In genomic region chr16:75429621-75430403, GRCh38 we compare ENCODE assay signal across 29 cellular contexts. TPM values are rescaled to one million over a fixed set of nuclear protein-coding genes. Genes with fewer than 3 reads are reported as not detected.
DNase-seq lines count a peak whose midpoint lies in the region; ATAC-seq, FAIRE-seq and TF ChIP-seq lines count a peak whose summit lies in the region.
"Had no signal": no experiment of that assay in that cellular context is flagged by ENCODE, and none has a peak within 500 bp of the region (broad histone marks: within the 10 kb centered on the region; RNA-seq: fewer than 3 reads in every experiment).

No MANE protein-coding gene starts in this region.

- H3K27ac ChIP-seq in IMR-90 (ENCODE audit: insufficient read depth, low read length) (no peak overlapping the region), trophoblast cell (ENCODE audit: low read depth, low read length) (no peak overlapping the region), uterus (no peak overlapping the region)
- H3K27ac ChIP-seq: right atrium auricular region, SJCRH30, suprapubic skin had no signal

- H2BK5ac ChIP-seq in IMR-90 (ENCODE audit: low read depth, low read length, poor library complexity, severe bottlenecking) (no peak overlapping the region), trophoblast cell (ENCODE audit: low read depth, low read length, poor library complexity) (no peak overlapping the region)

- H3K27me3 Mint-ChIP-seq in activated naive CD4-positive, alpha-beta T cell treated with anti-CD3 and anti-CD28 coated beads, Interleukin-2, amount 50 U/mL, for 24 hours: no peaks in the 10 kb centered on the region
- no peaks in the 10 kb centered on the region for H3K27me3 Mint-ChIP-seq in activated naive CD4-positive, alpha-beta T cell treated with anti-CD3 and anti-CD28 coated beads for 36 hours (ENCODE audit: low read depth)
- H3K27me3 Mint-ChIP-seq in activated T-helper 2 cell treated with anti-CD3 and anti-CD28 coated beads, Interferon-gamma antibody, Interleukin-2, Interleukin-4, amounts not matched to agents 10 μg/mL and 5 μg/mL and 100 μg/mL, durations not matched to agents 14 hours and 24 hours and 36 hours (ENCODE audit: low read depth): no peaks in the 10 kb centered on the region
- H3K27me3 Mint-ChIP-seq: activated CD4-positive, alpha-beta memory T cell treated with anti-CD3 and anti-CD28 coated beads for 36 hours; activated T-helper 17 cell treated with anti-CD3 and anti-CD28 coated beads, Interleukin-2, amount 50 U/mL, for 72 hours; effector memory CD8-positive, alpha-beta T cell had no signal

- intact Hi-C loops in activated naive CD4-positive, alpha-beta T cell treated with anti-CD3 and anti-CD28 coated beads for 36 hours (cut with micrococcal nuclease): loop anchor here (10.0 kb wide), 1 partner anchor 1135 kb away; the partner anchor contains the start of gene PSMD7
- intact Hi-C loops in IMR-90 (cut with micrococcal nuclease): no loop called here
- intact Hi-C loops in activated T-helper 2 cell treated with anti-CD3 and anti-CD28 coated beads, Interferon-gamma antibody, Interleukin-2, Interleukin-4, amounts not matched to agents 10 μg/mL and 5 μg/mL and 100 μg/mL, durations not matched to agents 14 hours and 24 hours and 36 hours (cut with micrococcal nuclease): loop anchor here (10.0 kb wide), 2 partner anchors 725 to 765 kb away; partner anchors contain the start of genes MLKL and RFWD3
- intact Hi-C loops in uterus (cut with DNase I; ENCODE audit: low total_unique reads): no loop called here

- 0 out of 2 replicates have a peak, but pooled peaks cover 3% of the 10 kb centered on the region for H4K20me1 ChIP-seq in IMR-90 (ENCODE audit: insufficient read depth, low read length)

- peaks cover 10% of the 10 kb centered on the region for H3K79me2 ChIP-seq in trophoblast cell (ENCODE audit: control insufficient read depth, insufficient read depth, low read length, poor library complexity)

- no peak overlapping the region for H3K9ac ChIP-seq in IMR-90 (ENCODE audit: low read depth, low read length)
- H3K9ac ChIP-seq in trophoblast cell (ENCODE audit: low read length): no peak overlapping the region

- H3K4me2 ChIP-seq in IMR-90 (ENCODE audit: low read depth, low read length): no peak overlapping the region
- no peak overlapping the region for H3K4me2 ChIP-seq in trophoblast cell (ENCODE audit: low read length)
- H3K4me2 ChIP-seq: smooth muscle cell had no signal

- H3K27me3 ChIP-seq in IMR-90 (ENCODE audit: control insufficient read depth, insufficient read depth, low read length): no peaks in the 10 kb centered on the region
- no peaks in the 10 kb centered on the region for H3K27me3 ChIP-seq in trophoblast cell (ENCODE audit: insufficient read depth, low read length)
- no peaks in the 10 kb centered on the region for H3K27me3 ChIP-seq in uterus
- H3K27me3 ChIP-seq: right atrium auricular region, SJCRH30, suprapubic skin had no signal

- BruUV-seq in IMR-90 (replicated peaks; lab: Mats Ljungman, UMichigan): no TSS peak

- POLR2A ChIA-PET in IMR-90 (lab: Charles Lee; ENCODE audit: unreplicated experiment): no interaction called here

- H4K91ac ChIP-seq in IMR-90 (ENCODE audit: insufficient read depth, low read depth, low read length): no peak overlapping the region
- H4K91ac ChIP-seq in trophoblast cell (ENCODE audit: low read depth, low read length): no peak overlapping the region

- H3K36me3 Mint-ChIP-seq in activated naive CD4-positive, alpha-beta T cell treated with anti-CD3 and anti-CD28 coated beads, Interleukin-2, amount 50 U/mL, for 24 hours: peaks cover 7% of the 10 kb centered on the region
- H3K36me3 Mint-ChIP-seq in activated naive CD4-positive, alpha-beta T cell treated with anti-CD3 and anti-CD28 coated beads for 36 hours (ENCODE audit: low read depth): peaks cover 13% of the 10 kb centered on the region
- H3K36me3 Mint-ChIP-seq in activated T-helper 2 cell treated with anti-CD3 and anti-CD28 coated beads, Interferon-gamma antibody, Interleukin-2, Interleukin-4, amounts not matched to agents 10 μg/mL and 5 μg/mL and 100 μg/mL, durations not matched to agents 14 hours and 24 hours and 36 hours (ENCODE audit: low read depth): peaks cover 10% of the 10 kb centered on the region

- H3K4me1 ChIP-seq in IMR-90 (ENCODE audit: control insufficient read depth, insufficient read depth, low read length): no peaks in the 10 kb centered on the region
- H3K4me1 ChIP-seq in trophoblast cell (ENCODE audit: control insufficient read depth in 1 of 2, insufficient read depth in 2 of 2, low read length in 2 of 2): no peaks in the 10 kb centered on the region
- H3K4me1 ChIP-seq in uterus: no peaks in the 10 kb centered on the region
- H3K4me1 ChIP-seq: SJCRH30 had no signal

- no peak for TF ChIP-seq POLR2A in IMR-90 (IDR thresholded peaks at IDR 0.05; ENCODE audit: low read depth, low read length)
- TF ChIP-seq POLR2A in uterus (IDR thresholded peaks at IDR 0.05): no peak

- H3K9me3 Mint-ChIP-seq in activated naive CD4-positive, alpha-beta T cell treated with anti-CD3 and anti-CD28 coated beads, Interleukin-2, amount 50 U/mL, for 24 hours: no peaks in the 10 kb centered on the region
- H3K9me3 Mint-ChIP-seq in activated naive CD4-positive, alpha-beta T cell treated with anti-CD3 and anti-CD28 coated beads for 36 hours: no peaks in the 10 kb centered on the region
- H3K9me3 Mint-ChIP-seq in activated T-helper 2 cell treated with anti-CD3 and anti-CD28 coated beads, Interferon-gamma antibody, Interleukin-2, Interleukin-4, amounts not matched to agents 10 μg/mL and 5 μg/mL and 100 μg/mL, durations not matched to agents 14 hours and 24 hours and 36 hours: no peaks in the 10 kb centered on the region
- H3K9me3 Mint-ChIP-seq: activated CD4-positive, alpha-beta memory T cell treated with anti-CD3 and anti-CD28 coated beads for 36 hours; activated T-helper 17 cell treated with anti-CD3 and anti-CD28 coated beads, Interleukin-2, amount 50 U/mL, for 72 hours; effector memory CD8-positive, alpha-beta T cell had no signal

- H3K9me1 ChIP-seq in IMR-90 (ENCODE audit: insufficient read depth, low read length): no peaks in the 10 kb centered on the region

- H3K4ac ChIP-seq in IMR-90 (ENCODE audit: low read depth, low read length) (no peak overlapping the region), trophoblast cell (ENCODE audit: low read depth, low read length) (peak overlapping the region; percentile 89)

- H3K79me1 ChIP-seq in IMR-90 (ENCODE audit: low read depth in 1 of 2, low read length in 2 of 2) (peaks cover 12 to 52% of the 10 kb centered on the region in 2 experiments), trophoblast cell (ENCODE audit: low read length) (peaks cover 12% of the 10 kb centered on the region)

- H3K4me3 ChIP-seq in IMR-90 (ENCODE audit: insufficient read depth, low read depth, low read length) (no peak overlapping the region), trophoblast cell (ENCODE audit: low read depth, low read length) (no peak overlapping the region), uterus (no peak overlapping the region)
- H3K4me3 ChIP-seq: right atrium auricular region, SJCRH30, smooth muscle cell, suprapubic skin had no signal

- H4K8ac ChIP-seq in IMR-90 (ENCODE audit: low read depth in 2 of 2, low read length in 2 of 2): no peak overlapping the region
- no peak overlapping the region for H4K8ac ChIP-seq in trophoblast cell (ENCODE audit: low read depth, low read length)

- H2AK5ac ChIP-seq in IMR-90 (ENCODE audit: low read depth, low read length): no peak overlapping the region
- no peak overlapping the region for H2AK5ac ChIP-seq in trophoblast cell (ENCODE audit: low read length)

- no peaks in the 10 kb centered on the region for H3K9me3 ChIP-seq in IMR-90 (ENCODE audit: control insufficient read depth, insufficient read depth, low read length)
- H3K9me3 ChIP-seq in trophoblast cell (ENCODE audit: insufficient read depth, low read depth, low read length): no peaks in the 10 kb centered on the region
- H3K9me3 ChIP-seq in uterus: no peaks in the 10 kb centered on the region
- H3K9me3 ChIP-seq: right atrium auricular region, SJCRH30, suprapubic skin had no signal

- no peak overlapping the region for H2AK9ac ChIP-seq in IMR-90 (replicated peaks; ENCODE audit: low read depth, low read length, poor library complexity)

- H3K23ac ChIP-seq in IMR-90 (ENCODE audit: low read depth, low read length): no peak overlapping the region
- H3K23ac ChIP-seq in trophoblast cell (ENCODE audit: low read length): no peak overlapping the region

- H2BK120ac ChIP-seq in IMR-90 (ENCODE audit: low read depth, low read length): no peak overlapping the region
- H2BK120ac ChIP-seq in trophoblast cell (ENCODE audit: insufficient read depth, low read length, poor library complexity): no peak overlapping the region

- no peak overlapping the region for H4K5ac ChIP-seq in IMR-90 (ENCODE audit: low read depth, low read length)

- H3K18ac ChIP-seq in IMR-90 (ENCODE audit: low read depth, low read length): no peak overlapping the region
- H3K18ac ChIP-seq in trophoblast cell (ENCODE audit: low read length): no peak overlapping the region

- H3K27ac Mint-ChIP-seq in activated naive CD4-positive, alpha-beta T cell treated with anti-CD3 and anti-CD28 coated beads, Interleukin-2, amount 50 U/mL, for 24 hours: no peak overlapping the region
- no peak overlapping the region for H3K27ac Mint-ChIP-seq in activated naive CD4-positive, alpha-beta T cell treated with anti-CD3 and anti-CD28 coated beads for 36 hours
- no peak overlapping the region for H3K27ac Mint-ChIP-seq in activated T-helper 2 cell treated with anti-CD3 and anti-CD28 coated beads, Interferon-gamma antibody, Interleukin-2, Interleukin-4, amounts not matched to agents 10 μg/mL and 5 μg/mL and 100 μg/mL, durations not matched to agents 14 hours and 24 hours and 36 hours
- H3K27ac Mint-ChIP-seq: activated CD4-positive, alpha-beta memory T cell treated with anti-CD3 and anti-CD28 coated beads for 36 hours; activated T-helper 17 cell treated with anti-CD3 and anti-CD28 coated beads, Interleukin-2, amount 50 U/mL, for 72 hours had no signal

- no peak overlapping the region for H2BK12ac ChIP-seq in trophoblast cell (ENCODE audit: low read length)

- H3K4me1 Mint-ChIP-seq in activated naive CD4-positive, alpha-beta T cell treated with anti-CD3 and anti-CD28 coated beads, Interleukin-2, amount 50 U/mL, for 24 hours: peaks cover 68% of the 10 kb centered on the region
- H3K4me1 Mint-ChIP-seq in activated naive CD4-positive, alpha-beta T cell treated with anti-CD3 and anti-CD28 coated beads for 36 hours (ENCODE audit: low read depth): peaks cover 47% of the 10 kb centered on the region
- peaks cover 23% of the 10 kb centered on the region for H3K4me1 Mint-ChIP-seq in activated T-helper 2 cell treated with anti-CD3 and anti-CD28 coated beads, Interferon-gamma antibody, Interleukin-2, Interleukin-4, amounts not matched to agents 10 μg/mL and 5 μg/mL and 100 μg/mL, durations not matched to agents 14 hours and 24 hours and 36 hours (ENCODE audit: low read depth)

- no peak overlapping the region for H3K56ac ChIP-seq in IMR-90 (ENCODE audit: extremely low read depth, insufficient read depth, low read length)

- WGBS in IMR-90 (ENCODE audit: extremely low coverage in 2 of 2, insufficient read length in 1 of 2), 2 experiments: 97% methylated on average over 5 of the region's 11 CpGs; no CpG with 5 or more reads in 1 of the 2 experiments
- WGBS in trophoblast cell (ENCODE audit: extremely low coverage, insufficient coverage, insufficient read length): 100% methylated on average over 2 of the region's 11 CpGs

- ATAC-seq in IMR-90 (ENCODE audit: low read depth): no peak
- ATAC-seq: activated T-helper 17 cell treated with anti-CD3 and anti-CD28 coated beads, Interleukin-2, amount 50 U/mL, for 72 hours; effector memory CD8-positive, alpha-beta T cell had no signal

- CTCF ChIA-PET in activated naive CD4-positive, alpha-beta T cell treated with anti-CD3 and anti-CD28 coated beads for 36 hours (lab: Charles Lee): no interaction called here
- CTCF ChIA-PET in IMR-90 (lab: Yijun Ruan, JAX): interaction anchor here (0.6 kb wide), 1 partner anchor 173 kb away, joined by 4 read pairs; no protein-coding TSS in a partner anchor

- no peak for TF ChIP-seq RAD21 in IMR-90 (IDR thresholded peaks at IDR 0.05; ENCODE audit: low read length)

- no peak for FAIRE-seq in RCC 7860 (lab: Jason Lieb, UNC)
- FAIRE-seq: A204.1, H54, urothelium cell line had no signal

- no peak overlapping the region for H2BK20ac ChIP-seq in IMR-90 (ENCODE audit: low read depth, low read length)

- H3K4me3 Mint-ChIP-seq in activated naive CD4-positive, alpha-beta T cell treated with anti-CD3 and anti-CD28 coated beads, Interleukin-2, amount 50 U/mL, for 24 hours: peak overlapping the region; percentile 17
- no peak overlapping the region for H3K4me3 Mint-ChIP-seq in activated naive CD4-positive, alpha-beta T cell treated with anti-CD3 and anti-CD28 coated beads for 36 hours
- peak overlapping the region; percentile 26 for H3K4me3 Mint-ChIP-seq in activated T-helper 2 cell treated with anti-CD3 and anti-CD28 coated beads, Interferon-gamma antibody, Interleukin-2, Interleukin-4, amounts not matched to agents 10 μg/mL and 5 μg/mL and 100 μg/mL, durations not matched to agents 14 hours and 24 hours and 36 hours (ENCODE audit: low read depth)
- H3K4me3 Mint-ChIP-seq: activated CD4-positive, alpha-beta memory T cell treated with anti-CD3 and anti-CD28 coated beads for 36 hours had no signal

- no peak for DNase-seq in activated naive CD4-positive, alpha-beta T cell treated with anti-CD3 and anti-CD28 coated beads for 36 hours
- DNase-seq in IMR-90 (no peak), trophoblast cell (peak; percentile 46 to 73), RCC 7860 (ENCODE audit: low spot score) (no peak), NCI-H2227 treated with DMSO at 0.1 percent for 48 hours (lab: John Stamatoyannopoulos, UW) (no peak), uterus (no peak)
- DNase-seq in activated T-helper 2 cell treated with anti-CD3 and anti-CD28 coated beads, Interferon-gamma antibody, Interleukin-2, Interleukin-4, amounts not matched to agents 10 μg/mL and 5 μg/mL and 100 μg/mL, durations not matched to agents 14 hours and 24 hours and 36 hours (ENCODE audit: low spot score): no peak
- DNase-seq: activated CD4-positive, alpha-beta memory T cell treated with anti-CD3 and anti-CD28 coated beads for 36 hours; activated CD4-positive, CD25-positive, alpha-beta regulatory T cell; activated CD8-positive, alpha-beta memory T cell treated with anti-CD3 and anti-CD28 coated beads, Interleukin-2, amount 50 U/mL, for 4 hours; AML-193; central memory CD4-positive, alpha-beta T cell; effector memory CD8-positive, alpha-beta T cell; EL; erythroblast; Karpas-422; NCI-H446; NCI-H748 treated with DMSO at 0.1 percent for 48 hours; SJCRH30; stimulated activated naive CD4-positive, alpha-beta T cell treated with Interleukin-2 at 50 U/mL for 16 hours; T1000 had no signal

- H4K12ac ChIP-seq in trophoblast cell (ENCODE audit: low read depth, low read length): no peak overlapping the region

- H3K36me3 ChIP-seq in IMR-90 (ENCODE audit: control insufficient read depth, insufficient read depth, low read length) (peaks cover 2% of the 10 kb centered on the region; the same call in 1 of the 2 replicates), trophoblast cell (ENCODE audit: control insufficient read depth in 1 of 2, insufficient read depth in 2 of 2, low read length in 2 of 2) (peaks cover 0 to 2% of the 10 kb centered on the region in 2 experiments), uterus (no peaks in the 10 kb centered on the region)
- H3K36me3 ChIP-seq: right atrium auricular region, SJCRH30, suprapubic skin had no signal

- H2AFZ ChIP-seq in IMR-90 (replicated peaks; ENCODE audit: low read length, poor library complexity): no peak overlapping the region
- H2AFZ ChIP-seq in trophoblast cell (ENCODE audit: insufficient read depth, low read length, poor library complexity): no peak overlapping the region

- in situ Hi-C loops in IMR-90 (cut with MboI; ENCODE audit: low sequenced_read_pairs): no loop called here

- dilution Hi-C loops in IMR-90 (cut with HindIII; ENCODE audit: low sequenced_read_pairs, unreplicated experiment): no loop called here

- TF ChIP-seq CTCF in IMR-90 (conservative IDR thresholded peaks at IDR 0.05; ENCODE audit: low read depth, low read length) (no peak), uterus (IDR thresholded peaks at IDR 0.05) (no peak)

- no peak overlapping the region for H2BK15ac ChIP-seq in IMR-90 (ENCODE audit: low read depth, low read length)

- no peak overlapping the region for H3K14ac ChIP-seq in IMR-90 (replicated peaks; ENCODE audit: low read depth, low read length)
- H3K14ac ChIP-seq in trophoblast cell (ENCODE audit: low read length): no peak overlapping the region

RNA-seq across cellular contexts. Expression of gene CFDP1, which starts 3.5 kb away (rescaled TPM):
- total RNA-seq in activated naive CD4-positive, alpha-beta T cell treated with anti-CD3 and anti-CD28 coated beads for 36 hours: 10 to 100 TPM; 37.2 to 44.1 TPM
- total RNA-seq in IMR-90 (2012; rRNA removed) (15.6 and 32.5 TPM in 2 replicates), uterus (10 to 100 TPM; 22.3 to 90.8 (median 73.4) TPM)
- polyA plus RNA-seq in IMR-90 (2012; rRNA removed): 36.2 and 38.7 TPM in 2 replicates
- 5.4 and 8.9 TPM in 2 replicates for polyA plus RNA-seq in IMR-90 (2012; cell fraction: cytosol; rRNA removed)
- polyA plus RNA-seq in IMR-90 (2012; cell fraction: nucleus; rRNA removed; ENCODE audit: low replicate concordance): 1.8 and 16.7 TPM in 2 replicates
- 33.5 and 37.5 TPM in 2 replicates for total RNA-seq in activated T-helper 2 cell treated with anti-CD3 and anti-CD28 coated beads, Interferon-gamma antibody, Interleukin-2, Interleukin-4, amounts not matched to agents 10 μg/mL and 5 μg/mL and 100 μg/mL, durations not matched to agents 14 hours and 24 hours and 36 hours
- 103 and 111 TPM in 2 replicates for polyA plus RNA-seq in trophoblast cell (2013)

RNA-seq across cellular contexts. Expression of gene TMEM170A, which starts 34.7 kb away (rescaled TPM):
- 10 to 100 TPM; 18.8 to 19.0 TPM for total RNA-seq in activated naive CD4-positive, alpha-beta T cell treated with anti-CD3 and anti-CD28 coated beads for 36 hours
- 10.9 and 16.7 TPM in 2 replicates for total RNA-seq in IMR-90 (2012; rRNA removed)
- 6.1 and 7.3 TPM in 2 replicates for polyA plus RNA-seq in IMR-90 (2012; rRNA removed)
- 3.5 and 4.3 TPM in 2 replicates for polyA plus RNA-seq in IMR-90 (2012; cell fraction: cytosol; rRNA removed)
- 5.3 and 10.1 TPM in 2 replicates for polyA plus RNA-seq in IMR-90 (2012; cell fraction: nucleus; rRNA removed; ENCODE audit: low replicate concordance)
- 35.6 and 39.9 TPM in 2 replicates for total RNA-seq in activated T-helper 2 cell treated with anti-CD3 and anti-CD28 coated beads, Interferon-gamma antibody, Interleukin-2, Interleukin-4, amounts not matched to agents 10 μg/mL and 5 μg/mL and 100 μg/mL, durations not matched to agents 14 hours and 24 hours and 36 hours
- polyA plus RNA-seq in trophoblast cell (2013): 18.0 and 18.2 TPM in 2 replicates
- 10 to 100 TPM in 3 of 4 donors, 1 to 10 TPM in 1; 10.0 to 69.5 (median 21.4) TPM for total RNA-seq in uterus

Comparison
In these comparisons a context has a peak if more than half of its experiments do, and no peak if none do; other contexts are left out.
1. DNase-seq: peak in trophoblast cell (2 of 2); none in activated naive CD4-positive, alpha-beta T cell treated with anti-CD3 and anti-CD28 coated beads for 36 hours (single experiment), IMR-90 (single experiment), activated T-helper 2 cell treated with anti-CD3 and anti-CD28 coated beads, Interferon-gamma antibody, Interleukin-2, Interleukin-4, amounts not matched to agents 10 μg/mL and 5 μg/mL and 100 μg/mL, durations not matched to agents 14 hours and 24 hours and 36 hours (single experiment), RCC 7860 (single experiment), NCI-H2227 treated with DMSO at 0.1 percent for 48 hours (single experiment) and uterus (0 of 2).
2. intact Hi-C loops: an anchor here in activated naive CD4-positive, alpha-beta T cell treated with anti-CD3 and anti-CD28 coated beads for 36 hours (10.0 kb wide) and activated T-helper 2 cell treated with anti-CD3 and anti-CD28 coated beads, Interferon-gamma antibody, Interleukin-2, Interleukin-4, amounts not matched to agents 10 μg/mL and 5 μg/mL and 100 μg/mL, durations not matched to agents 14 hours and 24 hours and 36 hours (10.0 kb wide); none called in IMR-90 and uterus.